9 cellular contexts compared by ENCODE assay signal in the genomic region with DNA sequence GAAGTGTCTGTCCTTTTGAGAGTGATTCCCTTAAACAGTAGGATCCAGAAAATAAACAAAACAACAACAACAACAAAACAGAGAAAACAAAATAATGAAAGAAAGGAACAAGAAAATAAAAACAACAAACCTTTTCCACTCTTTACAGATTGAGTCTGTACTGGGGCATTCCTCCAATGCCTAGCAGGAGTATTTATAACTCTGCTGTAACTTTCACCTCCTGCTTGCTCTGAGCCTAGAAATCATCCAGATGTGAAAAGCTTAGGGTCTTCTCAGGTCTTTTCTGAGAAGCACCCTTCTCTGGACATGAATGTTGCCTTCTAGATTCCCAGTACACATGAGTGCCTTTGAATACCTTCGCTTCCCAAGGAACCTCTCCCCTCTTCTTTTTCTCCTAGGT.
"Had no signal": no experiment of that assay in that cellular context is flagged by ENCODE, and none has a peak within 500 bp of the region (broad histone marks: within the 10 kb centered on the region; RNA-seq: fewer than 3 reads in every experiment).

No MANE protein-coding gene starts in this region.

- H3K4me3 ChIP-seq: GM23248, GM23338, HAP-1 had no signal

- H3K27ac Mint-ChIP-seq: GM23338, H9, HFFc6 had no signal

- H3K9me3 Mint-ChIP-seq: GM23338, H9 had no signal

- H3K27ac ChIP-seq: GM23248 had no signal

- H3K36me3 ChIP-seq: HAP-1 had no signal

- ATAC-seq: GM23338, HCT116 had no signal

- H3K4me3 Mint-ChIP-seq: GM23338, H9, HFFc6 had no signal

- H3K4me1 ChIP-seq: HAP-1 had no signal

- H3K4me2 ChIP-seq: GM23338 had no signal

- H3K9ac ChIP-seq: GM23248 had no signal

- DNase-seq: GM23248, GOT3, H7, H9, HCEC 1CT, HFFc6 had no signal

- H2AFZ ChIP-seq: GM23248, GM23338 had no signal
